Comparison of ENCODE assay signal across 22 cellular contexts in the genomic region with DNA sequence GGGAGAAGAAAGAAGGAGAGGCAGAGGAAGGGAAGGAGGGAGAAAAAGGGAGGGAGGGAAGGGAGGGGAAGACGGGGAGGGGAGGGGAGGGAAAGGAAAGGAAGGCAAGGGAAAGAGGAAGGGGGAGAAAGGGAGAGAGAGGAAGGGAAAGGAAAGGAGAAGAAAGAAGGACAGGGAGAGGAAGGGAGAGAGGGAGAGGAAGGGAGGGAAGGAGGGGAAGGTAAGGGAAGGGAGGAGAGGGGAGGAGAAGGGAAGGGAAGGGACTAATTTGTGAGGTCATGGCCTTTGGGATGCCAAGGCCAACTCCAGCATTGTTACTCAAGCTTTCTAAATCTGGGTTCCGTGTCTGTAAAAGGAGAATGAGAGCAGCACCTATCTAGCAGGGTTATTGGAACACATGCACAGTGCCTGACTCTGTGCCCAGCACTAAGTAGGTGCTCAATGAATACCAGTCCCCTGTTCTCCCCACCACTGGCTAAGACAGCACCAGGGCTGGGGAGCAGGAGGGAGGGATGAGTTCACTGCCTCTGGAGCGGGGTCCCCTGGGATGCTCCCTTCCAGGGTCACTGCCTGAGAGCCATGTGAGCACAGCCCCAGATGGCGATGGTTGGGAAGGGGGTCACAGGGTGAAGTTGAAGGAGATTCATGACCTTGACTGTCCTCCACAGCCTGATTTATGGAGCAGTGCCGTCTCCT.
"Had no signal": no experiment of that assay in that cellular context is flagged by ENCODE, and none has a peak within 500 bp of the region (broad histone marks: within the 10 kb centered on the region; RNA-seq: fewer than 3 reads in every experiment).

No MANE protein-coding gene starts in this region.

- DNase-seq: colonic mucosa; cortex of kidney; dermis blood vessel endothelial cell; dorsolateral prefrontal cortex; effector CD4-positive, alpha-beta T cell; effector memory CD4-positive, alpha-beta T cell; foreskin keratinocyte; hypothalamus; immature natural killer cell; islet precursor cell; kidney; kidney glomerular epithelial cell; left colon; left lung; left ventricle myocardium superior; lower lobe of right lung; mesendoderm; midbrain had no signal

- H3K4me3 ChIP-seq: colonic mucosa, dorsolateral prefrontal cortex, esophagus muscularis mucosa, gastroesophageal sphincter, heart left ventricle, hepatocyte, left lung, lower lobe of right lung had no signal

- H3K36me3 Mint-ChIP-seq: immature natural killer cell had no signal

- H3K4me3 Mint-ChIP-seq: immature natural killer cell had no signal

- H3K4me1 ChIP-seq: colonic mucosa, esophagus muscularis mucosa, foreskin keratinocyte, gastroesophageal sphincter, heart left ventricle, left lung, lower lobe of right lung had no signal

- H3K27me3 ChIP-seq: colonic mucosa, foreskin keratinocyte, heart left ventricle, hepatocyte, left lung had no signal

- H3K27ac ChIP-seq: colonic mucosa, dorsolateral prefrontal cortex, esophagus muscularis mucosa, foreskin keratinocyte, gastroesophageal sphincter, heart left ventricle, hepatocyte, left lung, lower lobe of right lung had no signal

- ATAC-seq: foreskin keratinocyte, gastroesophageal sphincter, left colon, left lung, lower lobe of right lung had no signal

- H3K36me3 ChIP-seq: colonic mucosa, esophagus muscularis mucosa, gastroesophageal sphincter, heart left ventricle, left lung, lower lobe of right lung had no signal

- H3K4me1 Mint-ChIP-seq: immature natural killer cell had no signal

- H3K27ac Mint-ChIP-seq: immature natural killer cell had no signal

- H3K9me3 ChIP-seq: colonic mucosa, esophagus muscularis mucosa, gastroesophageal sphincter, heart left ventricle, left lung, lower lobe of right lung had no signal
